34 cellular contexts compared by ENCODE assay signal in the genomic region with DNA sequence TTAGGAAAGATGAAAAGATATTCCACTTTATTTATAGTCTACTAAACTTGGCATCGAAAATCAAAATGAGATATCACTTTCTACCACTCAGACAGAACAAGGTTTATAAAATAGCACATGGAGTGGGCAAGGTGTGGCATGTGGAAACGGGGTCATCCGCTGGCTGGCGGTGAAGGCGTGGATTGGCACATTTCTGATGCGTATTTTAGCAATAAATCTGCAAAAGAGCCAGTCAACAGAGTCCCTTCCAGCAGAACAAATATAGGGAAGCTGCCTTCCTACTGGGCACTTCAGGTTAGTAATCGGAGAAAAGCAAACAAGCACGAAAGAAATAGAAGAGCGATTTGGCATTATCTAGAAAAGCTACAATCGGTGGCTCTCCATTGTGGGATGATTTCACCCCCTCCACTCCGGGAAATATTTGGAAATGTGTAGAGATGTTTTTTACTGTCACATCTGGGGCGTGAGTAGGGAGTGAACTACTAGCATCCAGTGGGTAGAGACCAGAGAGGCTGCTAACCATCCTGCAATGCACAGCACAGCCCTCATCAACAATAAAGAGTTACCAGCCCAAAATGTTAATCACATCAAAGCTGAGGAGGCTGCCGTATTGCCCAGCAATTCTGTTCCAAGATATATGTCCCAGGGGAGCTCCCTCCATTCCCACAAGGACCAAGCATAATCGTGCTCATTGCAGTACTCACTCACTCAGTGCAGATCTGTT.
"Had no signal": no experiment of that assay in that cellular context is flagged by ENCODE, and none has a peak within 500 bp of the region (broad histone marks: within the 10 kb centered on the region; RNA-seq: fewer than 3 reads in every experiment).

No MANE protein-coding gene starts in this region.

- H3K27ac Mint-ChIP-seq: activated B cell treated with CpG ODN at 0.5 μM for 24 hours; activated CD4-positive, alpha-beta memory T cell treated with anti-CD3 and anti-CD28 coated beads for 36 hours; activated CD4-positive, alpha-beta T cell treated with anti-CD3 and anti-CD28 coated beads, Interleukin-2, amount 10 ng/mL, durations not matched to agents 24 days and 14 days; activated CD8-positive, alpha-beta T cell treated with anti-CD3 and anti-CD28 coated beads for 36 hours; activated naive CD4-positive, alpha-beta T cell treated with anti-CD3 and anti-CD28 coated beads, Interleukin-2, amount 10 ng/mL, durations not matched to agents 7 days and 5 days; activated naive CD4-positive, alpha-beta T cell treated with anti-CD3 and anti-CD28 coated beads, Interleukin-2, amount 50 U/mL, for 24 hours; activated naive CD8-positive, alpha-beta T cell; activated naive CD8-positive, alpha-beta T cell treated with anti-CD3 and anti-CD28 coated beads, Interleukin-2, amount 10 ng/mL, durations not matched to agents 7 days and 5 days; activated naive CD8-positive, alpha-beta T cell treated with anti-CD3 and anti-CD28 coated beads, Interleukin-2, amount 50 U/mL, for 24 hours; activated T-cell treated with anti-CD3 and anti-CD28 coated beads, Interleukin-2, amount 50 U/mL, for 72 hours; activated T-helper 1 cell treated with anti-CD3 and anti-CD28 coated beads, Interleukin-12 subunit alpha, Interleukin-12 subunit beta, Interleukin-2, Interleukin-4 antibody, amounts not matched to agents 30 ng/mL and 10 ng/mL and 1 ng/mL, durations not matched to agents 14 hours and 24 hours and 36 hours; activated T-helper 2 cell treated with anti-CD3 and anti-CD28 coated beads, Interferon-gamma antibody, Interleukin-2, Interleukin-4, amounts not matched to agents 10 μg/mL and 5 μg/mL and 100 μg/mL, durations not matched to agents 14 hours and 24 hours and 36 hours; T-helper 1 cell treated with Interleukin-12 subunit alpha and Interleukin-12 subunit beta and Interleukin-4 antibody, amounts not matched to agents 30 μg/mL and 1 μg/mL, for 36 hours; T-helper 2 cell treated with Interferon-gamma antibody and Interleukin-4, amounts not matched to agents 5 μg/mL and 100 μg/mL, for 36 hours had no signal

- H3K27ac ChIP-seq: body of pancreas, brain microvascular endothelial cell, breast epithelium, VCaP had no signal

- ATAC-seq: activated CD8-positive, alpha-beta T cell treated with anti-CD3 and anti-CD28 coated beads for 36 hours; activated naive CD8-positive, alpha-beta T cell treated with anti-CD3 and anti-CD28 coated beads, Interleukin-2, amount 50 U/mL, for 24 hours; activated T-cell treated with anti-CD3 and anti-CD28 coated beads, Interleukin-2, amount 50 U/mL, for 4 hours; activated T-cell treated with anti-CD3 and anti-CD28 coated beads, Interleukin-2, amount 50 U/mL, for 72 hours; body of pancreas had no signal

- DNase-seq: activated B cell treated with CpG ODN at 0.5 μM for 24 hours; activated CD4-positive, alpha-beta memory T cell treated with anti-CD3 and anti-CD28 coated beads for 36 hours; activated CD4-positive, alpha-beta T cell treated with anti-CD3 and anti-CD28 coated beads for 4 hours; activated CD4-positive, alpha-beta T cell treated with anti-CD3 and anti-CD28 coated beads, Interleukin-2, amount 10 ng/mL, durations not matched to agents 24 days and 14 days; activated CD4-positive, alpha-beta T cell treated with anti-CD3 and anti-CD28 coated beads, Interleukin-2, amount 50 U/mL, for 1 hour; activated CD4-positive, alpha-beta T cell treated with anti-CD3 and anti-CD28 coated beads, Interleukin-2, amount 50 U/mL, for 4 hours; activated CD4-positive, CD25-positive, alpha-beta regulatory T cell treated with anti-CD3 and anti-CD28 coated beads, Interleukin-2, amount 50 U/mL, for 72 hours; activated CD8-positive, alpha-beta memory T cell treated with anti-CD3 and anti-CD28 coated beads, Interleukin-2, amount 50 U/mL, for 4 hours; activated CD8-positive, alpha-beta T cell treated with anti-CD3 and anti-CD28 coated beads for 36 hours; activated effector memory CD4-positive, alpha-beta T cell treated with Interleukin-2 at 50 U/mL for 16 hours; activated gamma-delta T cell; activated naive CD4-positive, alpha-beta T cell treated with anti-CD3 and anti-CD28 coated beads, Interleukin-2, amount 10 ng/mL, durations not matched to agents 7 days and 5 days; activated naive CD4-positive, alpha-beta T cell treated with Interleukin-2 at 50 U/mL for 16 hours; activated naive CD8-positive, alpha-beta T cell treated with anti-CD3 and anti-CD28 coated beads, Interleukin-2, amount 10 ng/mL, durations not matched to agents 7 days and 5 days; activated naive CD8-positive, alpha-beta T cell treated with anti-CD3 and anti-CD28 coated beads, Interleukin-2, amount 50 U/mL, for 24 hours; activated T-cell treated with anti-CD3 and anti-CD28 coated beads for 4 hours; activated T-cell treated with anti-CD3 and anti-CD28 coated beads, Interleukin-2, amount 50 U/mL, for 1 hour; activated T-cell treated with anti-CD3 and anti-CD28 coated beads, Interleukin-2, amount 50 U/mL, for 4 hours; activated T-cell treated with anti-CD3 and anti-CD28 coated beads, Interleukin-2, amount 50 U/mL, for 72 hours; aorta; body of pancreas; brain microvascular endothelial cell; cerebellar nuclear complex; T-helper 2 cell; T-helper 9 cell had no signal

- H3K4me1 ChIP-seq: body of pancreas, breast epithelium had no signal

- H3K27me3 Mint-ChIP-seq: activated B cell treated with CpG ODN at 0.5 μM for 24 hours; activated CD4-positive, alpha-beta memory T cell treated with anti-CD3 and anti-CD28 coated beads for 36 hours; activated CD4-positive, alpha-beta T cell treated with anti-CD3 and anti-CD28 coated beads, Interleukin-2, amount 10 ng/mL, durations not matched to agents 24 days and 14 days; activated CD8-positive, alpha-beta T cell treated with anti-CD3 and anti-CD28 coated beads for 36 hours; activated naive CD4-positive, alpha-beta T cell treated with anti-CD3 and anti-CD28 coated beads, Interleukin-2, amount 10 ng/mL, durations not matched to agents 7 days and 5 days; activated naive CD4-positive, alpha-beta T cell treated with anti-CD3 and anti-CD28 coated beads, Interleukin-2, amount 50 U/mL, for 24 hours; activated naive CD8-positive, alpha-beta T cell; activated naive CD8-positive, alpha-beta T cell treated with anti-CD3 and anti-CD28 coated beads, Interleukin-2, amount 10 ng/mL, durations not matched to agents 7 days and 5 days; activated naive CD8-positive, alpha-beta T cell treated with anti-CD3 and anti-CD28 coated beads, Interleukin-2, amount 50 U/mL, for 24 hours; central memory CD8-positive, alpha-beta T cell had no signal

- H3K4me1 Mint-ChIP-seq: activated B cell treated with CpG ODN at 0.5 μM for 24 hours; activated CD4-positive, alpha-beta T cell treated with anti-CD3 and anti-CD28 coated beads, Interleukin-2, amount 10 ng/mL, durations not matched to agents 24 days and 14 days; activated naive CD4-positive, alpha-beta T cell treated with anti-CD3 and anti-CD28 coated beads, Interleukin-2, amount 10 ng/mL, durations not matched to agents 7 days and 5 days; activated naive CD4-positive, alpha-beta T cell treated with anti-CD3 and anti-CD28 coated beads, Interleukin-2, amount 50 U/mL, for 24 hours; activated naive CD8-positive, alpha-beta T cell treated with anti-CD3 and anti-CD28 coated beads, Interleukin-2, amount 10 ng/mL, durations not matched to agents 7 days and 5 days; activated naive CD8-positive, alpha-beta T cell treated with anti-CD3 and anti-CD28 coated beads, Interleukin-2, amount 50 U/mL, for 24 hours; central memory CD8-positive, alpha-beta T cell had no signal

- H3K27me3 ChIP-seq: body of pancreas, brain microvascular endothelial cell had no signal

- H3K4me3 Mint-ChIP-seq: activated B cell treated with CpG ODN at 0.5 μM for 24 hours; activated CD4-positive, alpha-beta memory T cell treated with anti-CD3 and anti-CD28 coated beads for 36 hours; activated CD4-positive, alpha-beta T cell treated with anti-CD3 and anti-CD28 coated beads, Interleukin-2, amount 10 ng/mL, durations not matched to agents 24 days and 14 days; activated CD8-positive, alpha-beta T cell treated with anti-CD3 and anti-CD28 coated beads for 36 hours; activated naive CD4-positive, alpha-beta T cell treated with anti-CD3 and anti-CD28 coated beads, Interleukin-2, amount 10 ng/mL, durations not matched to agents 7 days and 5 days; activated naive CD4-positive, alpha-beta T cell treated with anti-CD3 and anti-CD28 coated beads, Interleukin-2, amount 50 U/mL, for 24 hours; activated naive CD8-positive, alpha-beta T cell; activated naive CD8-positive, alpha-beta T cell treated with anti-CD3 and anti-CD28 coated beads, Interleukin-2, amount 10 ng/mL, durations not matched to agents 7 days and 5 days; activated naive CD8-positive, alpha-beta T cell treated with anti-CD3 and anti-CD28 coated beads, Interleukin-2, amount 50 U/mL, for 24 hours; activated T-cell treated with anti-CD3 and anti-CD28 coated beads, Interleukin-2, amount 50 U/mL, for 4 hours; activated T-cell treated with anti-CD3 and anti-CD28 coated beads, Interleukin-2, amount 50 U/mL, for 72 hours; activated T-helper 1 cell treated with anti-CD3 and anti-CD28 coated beads, Interleukin-12 subunit alpha, Interleukin-12 subunit beta, Interleukin-2, Interleukin-4 antibody, amounts not matched to agents 30 ng/mL and 10 ng/mL and 1 ng/mL, durations not matched to agents 14 hours and 24 hours and 36 hours; central memory CD8-positive, alpha-beta T cell; T-helper 1 cell treated with Interleukin-12 subunit alpha and Interleukin-12 subunit beta and Interleukin-4 antibody, amounts not matched to agents 30 μg/mL and 1 μg/mL, for 36 hours; T-helper 2 cell treated with Interferon-gamma antibody and Interleukin-4, amounts not matched to agents 5 μg/mL and 100 μg/mL, for 36 hours had no signal

- H3K9me3 ChIP-seq: body of pancreas had no signal

- H3K36me3 Mint-ChIP-seq: activated naive CD4-positive, alpha-beta T cell treated with anti-CD3 and anti-CD28 coated beads, Interleukin-2, amount 10 ng/mL, durations not matched to agents 7 days and 5 days; activated naive CD8-positive, alpha-beta T cell treated with anti-CD3 and anti-CD28 coated beads, Interleukin-2, amount 10 ng/mL, durations not matched to agents 7 days and 5 days had no signal

- H3K36me3 ChIP-seq: brain microvascular endothelial cell, breast epithelium had no signal

- H3K4me3 ChIP-seq: body of pancreas, breast epithelium had no signal
